1 cellular context compared by ENCODE assay signal in genomic region chr22:20995329-20996030, GRCh38.
TF ChIP-seq lines count a peak whose summit lies in the region.

No MANE protein-coding gene starts in this region.

TF ChIP-seq in GM23338, 12 proteins besides CTCF, POLR2A, EP300 and RAD21 (continued from another document):
- TF ChIP-seq, protein P1, sequence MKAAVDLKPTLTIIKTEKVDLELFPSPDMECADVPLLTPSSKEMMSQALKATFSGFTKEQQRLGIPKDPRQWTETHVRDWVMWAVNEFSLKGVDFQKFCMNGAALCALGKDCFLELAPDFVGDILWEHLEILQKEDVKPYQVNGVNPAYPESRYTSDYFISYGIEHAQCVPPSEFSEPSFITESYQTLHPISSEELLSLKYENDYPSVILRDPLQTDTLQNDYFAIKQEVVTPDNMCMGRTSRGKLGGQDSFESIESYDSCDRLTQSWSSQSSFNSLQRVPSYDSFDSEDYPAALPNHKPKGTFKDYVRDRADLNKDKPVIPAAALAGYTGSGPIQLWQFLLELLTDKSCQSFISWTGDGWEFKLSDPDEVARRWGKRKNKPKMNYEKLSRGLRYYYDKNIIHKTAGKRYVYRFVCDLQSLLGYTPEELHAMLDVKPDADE (IDR thresholded peaks at IDR 0.05), result no peak
- TF ChIP-seq ZNF114 (CRISPR knock-in tag; IDR thresholded peaks at IDR 0.05) (no peak), POLR2AphosphoS5 (IDR thresholded peaks at IDR 0.05; ENCODE audit: low read depth) (no peak)
